Comparison of ENCODE assay signal across 8 cellular contexts in genomic region chr12:100267603-100268281, GRCh38. TPM values are rescaled to one million over a fixed set of nuclear protein-coding genes. Genes with fewer than 3 reads are reported as not detected.
DNase-seq lines count a peak whose midpoint lies in the region; ATAC-seq and TF ChIP-seq lines count a peak whose summit lies in the region.

No MANE protein-coding gene starts in this region.

- H3K36me3 ChIP-seq in SJCRH30: no peaks in the 10 kb centered on the region
- H3K36me3 ChIP-seq in thoracic aorta: no peaks in the 10 kb centered on the region

- H3K4me1 ChIP-seq in SJCRH30 (no peaks in the 10 kb centered on the region; the same call in 1 of the 2 replicates), mononuclear cell (ENCODE audit: insufficient read depth, low read length) (peaks cover 23% of the 10 kb centered on the region), thoracic aorta (ENCODE audit: control insufficient read depth in 1 of 2, low read depth in 2 of 2) (peaks cover 10 to 37% of the 10 kb centered on the region in 2 donors)

- DNase-seq in SJCRH30: no peak
- DNase-seq in dermis blood vessel endothelial cell: peak; percentile 50
- DNase-seq in thoracic aorta (ENCODE audit: low spot score): no peak
- DNase-seq in NCI-H1092 (lab: John Stamatoyannopoulos, UW): no peak

- ATAC-seq in GM18502 (IDR thresholded peaks at IDR 0.05; ENCODE audit: poor library complexity, unreplicated experiment) (peak; percentile 4), HG03025 (IDR thresholded peaks at IDR 0.05; ENCODE audit: low FRiP score, unreplicated experiment) (peak; percentile 24), thoracic aorta (ENCODE audit: insufficient number of reproducible peaks, low FRiP score, low read depth) (peak; percentile 11)

- no peaks in the 10 kb centered on the region for H3K9me3 ChIP-seq in SJCRH30 (replicated peaks)
- H3K9me3 ChIP-seq in mononuclear cell (ENCODE audit: low read depth, low read length): no peaks in the 10 kb centered on the region
- H3K9me3 ChIP-seq in thoracic aorta: no peaks in the 10 kb centered on the region

- H3K27ac ChIP-seq in 22Rv1 (peak overlapping the region; percentile 95), SJCRH30 (peak overlapping the region; percentile 62), thoracic aorta (peak overlapping the region; percentile 93 to 98)

- H3K27me3 ChIP-seq in SJCRH30 (no peaks in the 10 kb centered on the region), mononuclear cell (ENCODE audit: insufficient read depth, low read length) (no peaks in the 10 kb centered on the region), thoracic aorta (replicated peaks; ENCODE audit: insufficient read depth) (no peaks in the 10 kb centered on the region)

- TF ChIP-seq CTCF in 22Rv1 (IDR thresholded peaks at IDR 0.05) (no peak), thoracic aorta (IDR thresholded peaks at IDR 0.05) (no peak)

- H3K4me3 ChIP-seq in SJCRH30 (peak overlapping the region; percentile 77), mononuclear cell (ENCODE audit: low read length) (peak overlapping the region; percentile 92), thoracic aorta (peak overlapping the region; percentile 95)

RNA-seq across cellular contexts. Expression of gene SCYL2, which starts 0.8 kb away (rescaled TPM):
- total RNA-seq in SJCRH30 (2014; rRNA removed; shearing (Covaris generic)): 42.5 and 49.0 TPM in 2 replicates
- 49.2 and 52.9 TPM in 2 replicates for total RNA-seq in dermis blood vessel endothelial cell
- 54.8 TPM for total RNA-seq in mononuclear cell
- 10 to 100 TPM; 44.8 to 52.3 TPM for total RNA-seq in thoracic aorta

RNA-seq across cellular contexts. Expression of gene DEPDC4, which starts 0.9 kb away (rescaled TPM):
- total RNA-seq in SJCRH30 (2014; rRNA removed; shearing (Covaris generic)): 4.2 and 5.1 TPM in 2 replicates
- total RNA-seq in dermis blood vessel endothelial cell (0.17 and 0.33 TPM in 2 replicates), mononuclear cell (not detected), thoracic aorta (not detected)
